7 cellular contexts compared by ENCODE assay signal in the genomic region with DNA sequence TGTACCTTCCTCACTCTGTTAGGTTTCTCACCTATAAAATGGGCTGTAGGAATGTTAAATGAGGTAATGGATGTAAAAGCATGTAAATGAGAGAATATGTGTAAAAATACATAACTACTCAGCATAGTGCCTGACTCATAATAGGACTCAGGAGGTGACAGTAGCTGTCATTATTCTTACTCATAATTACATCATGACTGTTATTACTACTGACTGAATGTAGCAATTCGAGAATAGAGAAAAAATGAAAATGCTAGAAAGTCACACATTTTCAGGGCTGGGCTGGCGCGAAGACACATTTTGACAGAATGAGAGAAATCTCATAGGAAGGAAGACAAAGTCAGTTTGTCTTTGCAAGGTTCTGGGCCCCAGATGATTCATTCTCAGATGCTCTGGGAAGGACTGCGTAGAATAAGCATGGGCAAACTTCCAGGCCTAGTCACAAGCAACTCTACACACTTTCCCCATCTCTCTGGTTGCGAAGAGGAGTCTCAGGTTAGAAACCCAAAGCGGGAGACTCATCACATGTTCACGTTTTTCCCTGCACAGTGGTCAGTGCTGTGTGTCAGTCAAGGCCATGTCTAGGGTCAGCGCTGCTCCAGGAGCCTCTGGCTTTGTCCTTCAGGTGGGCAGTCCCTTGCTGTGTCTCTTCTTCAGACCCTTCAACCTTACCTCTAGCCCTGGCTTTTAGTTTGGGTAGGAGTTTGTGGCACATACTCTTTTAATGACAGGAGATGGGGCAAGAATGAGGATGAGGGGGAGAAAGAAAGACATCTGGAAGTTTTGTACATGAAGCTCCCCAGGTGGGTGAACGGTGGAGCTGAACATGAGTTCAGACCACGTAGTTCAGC. TPM values are rescaled to one million over a fixed set of nuclear protein-coding genes. Genes with fewer than 3 reads are reported as not detected.
A peak's percentile ranks its signal among the peaks of the same experiment; 100 is the strongest.
DNase-seq lines count a peak whose midpoint lies in the region; ATAC-seq and TF ChIP-seq lines count a peak whose summit lies in the region.

No MANE protein-coding gene starts in this region.

- TF ChIP-seq EP300 in suprapubic skin (IDR thresholded peaks at IDR 0.05): no peak

- H3K27me3 ChIP-seq in suprapubic skin: no peaks in the 10 kb centered on the region
- H3K27me3 ChIP-seq in endodermal cell (ENCODE audit: control insufficient read depth, insufficient read depth, low read length, poor library complexity, severe bottlenecking): no peaks in the 10 kb centered on the region

- H3K4me1 ChIP-seq in suprapubic skin (peaks cover 31% of the 10 kb centered on the region), endodermal cell (ENCODE audit: control insufficient read depth, insufficient read depth, low read length) (no peaks in the 10 kb centered on the region)

- H3K27ac ChIP-seq in suprapubic skin: peak overlapping the region; percentile 86
- no peak overlapping the region for H3K27ac ChIP-seq in endodermal cell (ENCODE audit: low read depth, low read length)

- H3K36me3 Mint-ChIP-seq in activated T-helper 1 cell treated with anti-CD3 and anti-CD28 coated beads, Interleukin-12 subunit alpha, Interleukin-12 subunit beta, Interleukin-2, Interleukin-4 antibody, amounts not matched to agents 30 ng/mL and 10 ng/mL and 1 ng/mL, durations not matched to agents 14 hours and 24 hours and 36 hours (ENCODE audit: low read depth): no peaks in the 10 kb centered on the region
- H3K36me3 Mint-ChIP-seq in endodermal cell (ENCODE audit: low read depth): no peaks in the 10 kb centered on the region

- WGBS in suprapubic skin: 80% methylated on average over 10 of the region's 10 CpGs
- 94 to 96% methylated on average over 8 to 10 of the region's 10 CpGs for WGBS in endodermal cell (ENCODE audit: insufficient coverage in 1 of 2, insufficient read length in 1 of 2), 2 experiments

- TF ChIP-seq CTCF in suprapubic skin (IDR thresholded peaks at IDR 0.05) (no peak), endodermal cell (conservative IDR thresholded peaks at IDR 0.05) (no peak)

- H3K36me3 ChIP-seq in suprapubic skin (no peaks in the 10 kb centered on the region), endodermal cell (ENCODE audit: control insufficient read depth, insufficient read depth, low read length) (no peaks in the 10 kb centered on the region)

- peak overlapping the region; percentile 37 for H3K27ac Mint-ChIP-seq in activated T-helper 1 cell treated with anti-CD3 and anti-CD28 coated beads, Interleukin-12 subunit alpha, Interleukin-12 subunit beta, Interleukin-2, Interleukin-4 antibody, amounts not matched to agents 30 ng/mL and 10 ng/mL and 1 ng/mL, durations not matched to agents 14 hours and 24 hours and 36 hours
- no peak overlapping the region for H3K27ac Mint-ChIP-seq in endodermal cell

- no peak overlapping the region for H3K9ac ChIP-seq in endodermal cell (ENCODE audit: extremely low read depth, low read length, poor library complexity, severe bottlenecking)

- peaks cover 12% of the 10 kb centered on the region for H3K27me3 Mint-ChIP-seq in activated T-helper 1 cell treated with anti-CD3 and anti-CD28 coated beads, Interleukin-12 subunit alpha, Interleukin-12 subunit beta, Interleukin-2, Interleukin-4 antibody, amounts not matched to agents 30 ng/mL and 10 ng/mL and 1 ng/mL, durations not matched to agents 14 hours and 24 hours and 36 hours (ENCODE audit: insufficient read depth)
- no peaks in the 10 kb centered on the region for H3K27me3 Mint-ChIP-seq in endodermal cell (ENCODE audit: insufficient read depth)

- H3K9me3 Mint-ChIP-seq in activated T-helper 1 cell treated with anti-CD3 and anti-CD28 coated beads, Interleukin-12 subunit alpha, Interleukin-12 subunit beta, Interleukin-2, Interleukin-4 antibody, amounts not matched to agents 30 ng/mL and 10 ng/mL and 1 ng/mL, durations not matched to agents 14 hours and 24 hours and 36 hours: no peaks in the 10 kb centered on the region
- H3K9me3 Mint-ChIP-seq in endodermal cell: no peaks in the 10 kb centered on the region

- no peak overlapping the region for H3K4me3 ChIP-seq in suprapubic skin
- no peak overlapping the region for H3K4me3 ChIP-seq in endodermal cell (ENCODE audit: low read length)

- H3K4me3 Mint-ChIP-seq in activated T-helper 1 cell treated with anti-CD3 and anti-CD28 coated beads, Interleukin-12 subunit alpha, Interleukin-12 subunit beta, Interleukin-2, Interleukin-4 antibody, amounts not matched to agents 30 ng/mL and 10 ng/mL and 1 ng/mL, durations not matched to agents 14 hours and 24 hours and 36 hours: no peak overlapping the region
- no peak overlapping the region for H3K4me3 Mint-ChIP-seq in endodermal cell

- H3K4me1 Mint-ChIP-seq in activated T-helper 1 cell treated with anti-CD3 and anti-CD28 coated beads, Interleukin-12 subunit alpha, Interleukin-12 subunit beta, Interleukin-2, Interleukin-4 antibody, amounts not matched to agents 30 ng/mL and 10 ng/mL and 1 ng/mL, durations not matched to agents 14 hours and 24 hours and 36 hours (ENCODE audit: low read depth): peaks cover 13% of the 10 kb centered on the region
- peaks cover 12% of the 10 kb centered on the region for H3K4me1 Mint-ChIP-seq in endodermal cell

- TF ChIP-seq POLR2A in suprapubic skin (IDR thresholded peaks at IDR 0.05): no peak

- ATAC-seq in GM18870 (IDR thresholded peaks at IDR 0.05; ENCODE audit: unreplicated experiment) (peak; percentile 84), HG02981 (IDR thresholded peaks at IDR 0.05; ENCODE audit: unreplicated experiment) (peak; percentile 69)

- DNase-seq in activated T-helper 1 cell treated with anti-CD3 and anti-CD28 coated beads, Interleukin-12 subunit alpha, Interleukin-12 subunit beta, Interleukin-2, Interleukin-4 antibody, amounts not matched to agents 30 ng/mL and 10 ng/mL and 1 ng/mL, durations not matched to agents 14 hours and 24 hours and 36 hours (ENCODE audit: low spot score): peak; percentile 26
- DNase-seq in inferior parietal cortex (ENCODE audit: extremely low spot score) (peak; percentile 43), suprapubic skin (ENCODE audit: low spot score in 2 of 2) (peak in 1 of 2 donors; percentile 79), endodermal cell (no peak), C1 segment of cervical spinal cord (lab: John Stamatoyannopoulos, UW) (no peak)

- intact Hi-C loops in activated T-helper 1 cell treated with anti-CD3 and anti-CD28 coated beads, Interleukin-12 subunit alpha, Interleukin-12 subunit beta, Interleukin-2, Interleukin-4 antibody, amounts not matched to agents 30 ng/mL and 10 ng/mL and 1 ng/mL, durations not matched to agents 14 hours and 24 hours and 36 hours (cut with micrococcal nuclease): loop anchor here (1.0 to 2.0 kb wide), 4 partner anchors 61 to 297 kb away; a partner anchor contains a TSS

- H3K9me3 ChIP-seq in suprapubic skin (no peaks in the 10 kb centered on the region), endodermal cell (ENCODE audit: control insufficient read depth, low read length) (no peaks in the 10 kb centered on the region)

RNA-seq across cellular contexts. Expression of a gene that starts 8.4 kb away (rescaled TPM):
- total RNA-seq in activated T-helper 1 cell treated with anti-CD3 and anti-CD28 coated beads, Interleukin-12 subunit alpha, Interleukin-12 subunit beta, Interleukin-2, Interleukin-4 antibody, amounts not matched to agents 30 ng/mL and 10 ng/mL and 1 ng/mL, durations not matched to agents 14 hours and 24 hours and 36 hours: not detected in 2 replicates
- total RNA-seq in suprapubic skin (10 to 100 TPM in 1 of 4 donors, 1 to 10 TPM in 3; 4.0 to 11.0 (median 7.2) TPM), endodermal cell (1 to 10 TPM in 1 of 2 donors, under 1 TPM in 1; 0.15 to 1.0 TPM)
- 0.25 TPM for polyA plus RNA-seq in endodermal cell (2013, experiment 1 of 2)
- 0.33 TPM for polyA plus RNA-seq in endodermal cell (2013, experiment 2 of 2)

RNA-seq across cellular contexts. Expression of a gene that starts 52.2 kb away (rescaled TPM):
- total RNA-seq in activated T-helper 1 cell treated with anti-CD3 and anti-CD28 coated beads, Interleukin-12 subunit alpha, Interleukin-12 subunit beta, Interleukin-2, Interleukin-4 antibody, amounts not matched to agents 30 ng/mL and 10 ng/mL and 1 ng/mL, durations not matched to agents 14 hours and 24 hours and 36 hours: not detected in 2 replicates
- total RNA-seq in suprapubic skin: 10 to 100 TPM in 2 of 4 donors, 1 to 10 TPM in 1, not detected in 1; 2.2 to 97.6 (median 13.4) TPM
- total RNA-seq in endodermal cell: not detected
- polyA plus RNA-seq in endodermal cell (2013, experiment 1 of 2): not detected
- not detected for polyA plus RNA-seq in endodermal cell (2013, experiment 2 of 2)

Comparison
In these comparisons a context has a peak if more than half of its experiments do, and no peak if none do; other contexts are left out.
1. DNase-seq: peak in activated T-helper 1 cell treated with anti-CD3 and anti-CD28 coated beads, Interleukin-12 subunit alpha, Interleukin-12 subunit beta, Interleukin-2, Interleukin-4 antibody, amounts not matched to agents 30 ng/mL and 10 ng/mL and 1 ng/mL, durations not matched to agents 14 hours and 24 hours and 36 hours (single experiment) and inferior parietal cortex (single experiment); none in endodermal cell (single experiment) and C1 segment of cervical spinal cord (0 of 14).